ENCODE assay signal across 8 cellular contexts in the genomic region with DNA sequence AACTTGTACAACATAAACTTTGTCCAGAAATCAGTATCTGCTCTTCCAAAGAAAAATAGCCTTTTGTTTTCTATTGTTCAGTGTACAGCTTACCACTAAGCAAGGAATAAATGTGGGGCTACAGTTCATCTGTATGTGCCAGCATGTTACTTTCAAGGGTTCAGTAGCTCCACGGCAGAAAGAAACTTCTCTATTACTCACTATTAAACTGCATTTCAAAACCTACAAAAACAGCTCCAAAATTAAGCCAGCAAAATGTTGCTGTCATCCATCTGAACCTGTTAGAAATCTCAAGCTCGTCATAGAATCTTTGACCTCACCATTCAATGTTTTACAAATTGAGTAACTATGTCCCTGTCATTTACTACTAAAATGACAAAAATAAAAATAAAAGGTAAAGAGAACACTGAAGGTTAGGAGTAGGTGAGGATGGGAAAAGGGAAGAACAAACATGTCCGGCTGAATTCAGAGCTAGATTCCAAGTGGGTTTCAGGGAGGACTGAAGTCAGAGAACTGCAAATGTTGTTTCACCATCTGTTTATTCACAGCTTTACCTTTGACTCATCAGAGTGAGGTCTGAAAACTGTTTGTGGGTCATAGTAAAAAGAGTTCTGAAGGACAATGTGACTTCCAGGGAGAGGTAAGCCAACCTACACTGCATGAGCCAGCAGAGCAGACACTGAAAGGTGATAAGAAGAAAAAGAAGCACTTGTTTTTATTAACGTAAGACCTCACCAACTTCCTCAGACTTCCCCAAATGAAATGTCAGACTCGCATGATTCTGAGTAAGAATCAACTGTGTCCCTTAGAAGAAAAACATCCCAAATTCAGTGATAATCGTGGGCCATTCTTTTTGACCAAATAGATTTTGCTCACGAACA.
DNase-seq lines count a peak whose midpoint lies in the region; ATAC-seq and TF ChIP-seq lines count a peak whose summit lies in the region.

No MANE protein-coding gene starts in this region.

- no peak for ATAC-seq in HG03521 (IDR thresholded peaks at IDR 0.05; ENCODE audit: unreplicated experiment)
- ATAC-seq in GM18511 (IDR thresholded peaks at IDR 0.05; ENCODE audit: unreplicated experiment), result no peak
- no peak for ATAC-seq in HG02973 (IDR thresholded peaks at IDR 0.05; ENCODE audit: unreplicated experiment)

- no peaks in the 10 kb centered on the region for H3K36me3 ChIP-seq in ascending aorta

- TF ChIP-seq CTCF in HL-60 (IDR thresholded peaks at IDR 0.05; ENCODE audit: insufficient read depth, low read length) (no peak), ascending aorta (IDR thresholded peaks at IDR 0.05) (no peak)

- H3K27me3 ChIP-seq in HL-60 (ENCODE audit: insufficient read depth, poor library complexity, severe bottlenecking), result no peaks in the 10 kb centered on the region
- no peaks in the 10 kb centered on the region for H3K27me3 ChIP-seq in ascending aorta

- DNase-seq in AG20443 (ENCODE audit: low spot score), result peak; percentile 20
- DNase-seq in HL-60 (ENCODE audit: low read depth in 1 of 2, low spot score in 1 of 2), result peak in 1 of 2 experiments; percentile 24
- DNase-seq in ascending aorta (ENCODE audit: low spot score in 2 of 2), result no peak
- peak; percentile 29 for DNase-seq in midbrain (lab: John Stamatoyannopoulos, UW)
- no peak for DNase-seq in NCI-H510A (lab: John Stamatoyannopoulos, UW)

- H3K27ac ChIP-seq in HL-60 (replicated peaks), result peak overlapping the region; percentile 71
- H3K27ac ChIP-seq in ascending aorta, result peak overlapping the region; percentile 41 to 73

- H3K9me3 ChIP-seq in ascending aorta, result no peaks in the 10 kb centered on the region

- H3K4me1 ChIP-seq in ascending aorta, result peaks cover 5 to 42% of the 10 kb centered on the region in 2 donors

- H3K4me3 ChIP-seq in HL-60 (replicated peaks; ENCODE audit: insufficient read depth, low read length) (no peak overlapping the region), ascending aorta (no peak overlapping the region)

- intact Hi-C loops in ascending aorta (cut with DNase I), result no loop called here

Comparison
In these comparisons a context has a peak if more than half of its experiments do, and no peak if none do; other contexts are left out.
1. DNase-seq: peak in AG20443 (single experiment) and midbrain (single experiment); none in ascending aorta (0 of 2) and NCI-H510A (single experiment).